9 cellular contexts compared by ENCODE assay signal in genomic region chrX:40145001-40145631, GRCh38. TPM values are rescaled to one million over a fixed set of nuclear protein-coding genes. Genes with fewer than 3 reads are reported as not detected.
A peak's percentile ranks its signal among the peaks of the same experiment; 100 is the strongest.
DNase-seq lines count a peak whose midpoint lies in the region; ATAC-seq and TF ChIP-seq lines count a peak whose summit lies in the region.
"Had no signal": no experiment of that assay in that cellular context is flagged by ENCODE, and none has a peak within 500 bp of the region (broad histone marks: within the 10 kb centered on the region; RNA-seq: fewer than 3 reads in every experiment).

No MANE protein-coding gene starts in this region.

- no peak for TF ChIP-seq CTCF in coronary artery (IDR thresholded peaks at IDR 0.05)

- H3K4me3 ChIP-seq in coronary artery = peak overlapping the region; percentile 78
- H3K4me3 ChIP-seq in mesendoderm (ENCODE audit: low read length) = no peak overlapping the region
- H3K4me3 ChIP-seq in urinary bladder (ENCODE audit: low read depth, low read length) = peak overlapping the region; percentile 42
- H3K4me3 ChIP-seq in Karpas-422 (ENCODE audit: low read length) = no peak overlapping the region

- no peaks in the 10 kb centered on the region for H3K9me3 ChIP-seq in Karpas-422 (ENCODE audit: low read length)

- no peaks in the 10 kb centered on the region for H3K9me2 ChIP-seq in Karpas-422 (replicated peaks; ENCODE audit: insufficient read depth, low read length)

- no peak overlapping the region for H2BK15ac ChIP-seq in mesendoderm (replicated peaks; ENCODE audit: low read depth)

- WGBS in mesendoderm (ENCODE audit: extremely low coverage, insufficient coverage, low lambda C conversion rate) = no CpG with 5 or more reads among the region's 39 CpGs
- WGBS in urinary bladder = 12% methylated on average over 39 of the region's 39 CpGs

- H3K27me3 Mint-ChIP-seq in activated naive CD8-positive, alpha-beta T cell = no peaks in the 10 kb centered on the region
- peaks cover 2% of the 10 kb centered on the region for H3K27me3 Mint-ChIP-seq in activated naive CD8-positive, alpha-beta T cell treated with anti-CD3 and anti-CD28 coated beads, Interleukin-2, amount 50 U/mL, for 24 hours

- peak overlapping the region; percentile 7 for H3K18ac ChIP-seq in mesendoderm (ENCODE audit: low read length)

- H3K79me1 ChIP-seq in mesendoderm (ENCODE audit: low read length) = no peaks in the 10 kb centered on the region

- no peak overlapping the region for H4K8ac ChIP-seq in mesendoderm (ENCODE audit: low read depth, low read length)

- peaks cover 11% of the 10 kb centered on the region for H3K4me1 Mint-ChIP-seq in activated naive CD8-positive, alpha-beta T cell (ENCODE audit: low read depth)
- H3K4me1 Mint-ChIP-seq in activated naive CD8-positive, alpha-beta T cell treated with anti-CD3 and anti-CD28 coated beads, Interleukin-2, amount 50 U/mL, for 24 hours = peaks cover 21% of the 10 kb centered on the region

- H3K9ac ChIP-seq in mesendoderm (ENCODE audit: low read length) = peak overlapping the region; percentile 39
- H3K9ac ChIP-seq in Karpas-422 (ENCODE audit: low read length) = no peak overlapping the region

- H3K27me3 ChIP-seq in mesendoderm (ENCODE audit: insufficient read depth, low read length, poor library complexity) (peaks cover 3% of the 10 kb centered on the region), Karpas-422 (ENCODE audit: low read length) (no peaks in the 10 kb centered on the region)

- H4K5ac ChIP-seq in mesendoderm (ENCODE audit: low read length) = no peak overlapping the region

- H3K27ac ChIP-seq in coronary artery (no peak overlapping the region), mesendoderm (ENCODE audit: low read depth, low read length) (no peak overlapping the region), urinary bladder (ENCODE audit: low read depth) (peak overlapping the region; percentile 30), Karpas-422 (ENCODE audit: low read length) (no peak overlapping the region)

- no peak overlapping the region for H2BK120ac ChIP-seq in mesendoderm (ENCODE audit: low read depth, low read length)

- peak overlapping the region; percentile 21 for H3K4me2 ChIP-seq in mesendoderm (ENCODE audit: low read length)
- H3K4me2 ChIP-seq in Karpas-422 (ENCODE audit: low read depth, low read length, poor library complexity, severe bottlenecking) = no peak overlapping the region

- H3K56ac ChIP-seq in mesendoderm (ENCODE audit: low read length) = peak overlapping the region; percentile 74

- H3K27ac Mint-ChIP-seq in activated naive CD8-positive, alpha-beta T cell = no peak overlapping the region
- H3K27ac Mint-ChIP-seq in activated naive CD8-positive, alpha-beta T cell treated with anti-CD3 and anti-CD28 coated beads, Interleukin-2, amount 50 U/mL, for 24 hours = no peak overlapping the region

- H2AK5ac ChIP-seq in mesendoderm (ENCODE audit: low read length) = no peak overlapping the region

- no peak for ATAC-seq in activated naive CD8-positive, alpha-beta T cell treated with anti-CD3 and anti-CD28 coated beads, Interleukin-2, amount 50 U/mL, for 24 hours

- H3K23ac ChIP-seq in mesendoderm (ENCODE audit: low read length) = no peak overlapping the region

- H3K79me2 ChIP-seq in mesendoderm (ENCODE audit: control insufficient read depth, insufficient read depth, low read length) (no peaks in the 10 kb centered on the region), Karpas-422 (ENCODE audit: low read length) (no peaks in the 10 kb centered on the region)

- H3K4ac ChIP-seq in mesendoderm (ENCODE audit: low read depth, low read length) = no peak overlapping the region

- no peak for DNase-seq in activated naive CD8-positive, alpha-beta T cell treated with anti-CD3 and anti-CD28 coated beads, Interleukin-2, amount 50 U/mL, for 24 hours
- no peak for DNase-seq in coronary artery (ENCODE audit: low spot score)
- DNase-seq in mesendoderm = peak; percentile 55
- DNase-seq in GM19240 (ENCODE audit: insufficient read length, low spot score) = no peak
- DNase-seq in SW480 (ENCODE audit: low spot score) = no peak
- DNase-seq in Karpas-422 = no peak
- DNase-seq: MM.1S had no signal

- H3K9me3 Mint-ChIP-seq in activated naive CD8-positive, alpha-beta T cell (ENCODE audit: low read depth) = no peaks in the 10 kb centered on the region
- H3K9me3 Mint-ChIP-seq in activated naive CD8-positive, alpha-beta T cell treated with anti-CD3 and anti-CD28 coated beads, Interleukin-2, amount 50 U/mL, for 24 hours = no peaks in the 10 kb centered on the region

- H2BK5ac ChIP-seq in mesendoderm (ENCODE audit: low read length) = no peak overlapping the region

- peaks cover 4% of the 10 kb centered on the region for H3K4me1 ChIP-seq in mesendoderm (ENCODE audit: control insufficient read depth, low read depth, low read length)
- peaks cover 2% of the 10 kb centered on the region for H3K4me1 ChIP-seq in urinary bladder (ENCODE audit: insufficient read depth)
- no peaks in the 10 kb centered on the region for H3K4me1 ChIP-seq in Karpas-422 (ENCODE audit: low read length)

- H3K36me3 Mint-ChIP-seq in activated naive CD8-positive, alpha-beta T cell = no peaks in the 10 kb centered on the region
- peaks cover 1% of the 10 kb centered on the region for H3K36me3 Mint-ChIP-seq in activated naive CD8-positive, alpha-beta T cell treated with anti-CD3 and anti-CD28 coated beads, Interleukin-2, amount 50 U/mL, for 24 hours (ENCODE audit: low read depth)

- H4K20me1 ChIP-seq in Karpas-422 (ENCODE audit: insufficient read depth, low read depth, low read length) = no peaks in the 10 kb centered on the region

- H2AFZ ChIP-seq in Karpas-422 (ENCODE audit: low read length) = no peak overlapping the region

- H3K4me3 Mint-ChIP-seq in activated naive CD8-positive, alpha-beta T cell = peak overlapping the region; percentile 5
- H3K4me3 Mint-ChIP-seq in activated naive CD8-positive, alpha-beta T cell treated with anti-CD3 and anti-CD28 coated beads, Interleukin-2, amount 50 U/mL, for 24 hours = no peak overlapping the region

- H3K36me3 ChIP-seq in mesendoderm (ENCODE audit: control insufficient read depth, insufficient read depth, low read length) (no peaks in the 10 kb centered on the region), urinary bladder (ENCODE audit: insufficient read depth) (no peaks in the 10 kb centered on the region), Karpas-422 (ENCODE audit: insufficient read depth, low read length) (no peaks in the 10 kb centered on the region)

RNA-seq across cellular contexts. Expression of gene BCOR, which starts 47.4 kb away (rescaled TPM):
- 14.6 TPM for polyA plus RNA-seq in mesendoderm (2013, experiment 1 of 2)
- 14.9 TPM for polyA plus RNA-seq in mesendoderm (2013, experiment 2 of 2)
- 26.5 TPM for total RNA-seq in urinary bladder
- 20.8 TPM for polyA plus RNA-seq in urinary bladder
- 43.7 and 49.9 TPM in 2 replicates for total RNA-seq in Karpas-422 (2014; rRNA removed; shearing (Covaris generic); ENCODE audit: low replicate concordance)

Comparison
In these comparisons a context has a peak if more than half of its experiments do, and no peak if none do; other contexts are left out.
1. H3K4me3 ChIP-seq: peak in coronary artery (single experiment) and urinary bladder (single experiment); none in mesendoderm (single experiment) and Karpas-422 (single experiment).